Comparison of ENCODE assay signal across 2 cellular contexts in the genomic region with DNA sequence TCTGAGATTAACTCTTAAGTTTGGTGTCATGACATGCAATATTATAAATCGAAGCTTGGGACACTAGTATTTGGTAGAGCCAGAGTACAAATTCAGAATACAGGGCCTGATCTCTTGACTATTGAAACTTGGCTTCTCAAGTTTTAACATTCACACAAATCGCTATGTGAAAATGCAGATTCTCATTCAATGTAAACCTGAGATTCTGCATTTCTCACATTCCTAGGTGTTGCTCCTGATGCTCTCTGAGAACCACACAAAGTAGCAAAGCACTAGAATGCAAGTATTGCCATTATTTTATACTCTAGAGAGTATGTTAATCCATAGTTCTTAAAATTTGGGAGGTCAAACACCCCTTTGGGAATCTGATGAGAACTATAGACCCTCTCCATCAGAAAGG.
TF ChIP-seq lines count a peak whose summit lies in the region.

No MANE protein-coding gene starts in this region.

TF ChIP-seq in GM23338, 12 proteins besides CTCF, POLR2A, EP300 and RAD21 (continued from another document):
- TF ChIP-seq, protein P1, sequence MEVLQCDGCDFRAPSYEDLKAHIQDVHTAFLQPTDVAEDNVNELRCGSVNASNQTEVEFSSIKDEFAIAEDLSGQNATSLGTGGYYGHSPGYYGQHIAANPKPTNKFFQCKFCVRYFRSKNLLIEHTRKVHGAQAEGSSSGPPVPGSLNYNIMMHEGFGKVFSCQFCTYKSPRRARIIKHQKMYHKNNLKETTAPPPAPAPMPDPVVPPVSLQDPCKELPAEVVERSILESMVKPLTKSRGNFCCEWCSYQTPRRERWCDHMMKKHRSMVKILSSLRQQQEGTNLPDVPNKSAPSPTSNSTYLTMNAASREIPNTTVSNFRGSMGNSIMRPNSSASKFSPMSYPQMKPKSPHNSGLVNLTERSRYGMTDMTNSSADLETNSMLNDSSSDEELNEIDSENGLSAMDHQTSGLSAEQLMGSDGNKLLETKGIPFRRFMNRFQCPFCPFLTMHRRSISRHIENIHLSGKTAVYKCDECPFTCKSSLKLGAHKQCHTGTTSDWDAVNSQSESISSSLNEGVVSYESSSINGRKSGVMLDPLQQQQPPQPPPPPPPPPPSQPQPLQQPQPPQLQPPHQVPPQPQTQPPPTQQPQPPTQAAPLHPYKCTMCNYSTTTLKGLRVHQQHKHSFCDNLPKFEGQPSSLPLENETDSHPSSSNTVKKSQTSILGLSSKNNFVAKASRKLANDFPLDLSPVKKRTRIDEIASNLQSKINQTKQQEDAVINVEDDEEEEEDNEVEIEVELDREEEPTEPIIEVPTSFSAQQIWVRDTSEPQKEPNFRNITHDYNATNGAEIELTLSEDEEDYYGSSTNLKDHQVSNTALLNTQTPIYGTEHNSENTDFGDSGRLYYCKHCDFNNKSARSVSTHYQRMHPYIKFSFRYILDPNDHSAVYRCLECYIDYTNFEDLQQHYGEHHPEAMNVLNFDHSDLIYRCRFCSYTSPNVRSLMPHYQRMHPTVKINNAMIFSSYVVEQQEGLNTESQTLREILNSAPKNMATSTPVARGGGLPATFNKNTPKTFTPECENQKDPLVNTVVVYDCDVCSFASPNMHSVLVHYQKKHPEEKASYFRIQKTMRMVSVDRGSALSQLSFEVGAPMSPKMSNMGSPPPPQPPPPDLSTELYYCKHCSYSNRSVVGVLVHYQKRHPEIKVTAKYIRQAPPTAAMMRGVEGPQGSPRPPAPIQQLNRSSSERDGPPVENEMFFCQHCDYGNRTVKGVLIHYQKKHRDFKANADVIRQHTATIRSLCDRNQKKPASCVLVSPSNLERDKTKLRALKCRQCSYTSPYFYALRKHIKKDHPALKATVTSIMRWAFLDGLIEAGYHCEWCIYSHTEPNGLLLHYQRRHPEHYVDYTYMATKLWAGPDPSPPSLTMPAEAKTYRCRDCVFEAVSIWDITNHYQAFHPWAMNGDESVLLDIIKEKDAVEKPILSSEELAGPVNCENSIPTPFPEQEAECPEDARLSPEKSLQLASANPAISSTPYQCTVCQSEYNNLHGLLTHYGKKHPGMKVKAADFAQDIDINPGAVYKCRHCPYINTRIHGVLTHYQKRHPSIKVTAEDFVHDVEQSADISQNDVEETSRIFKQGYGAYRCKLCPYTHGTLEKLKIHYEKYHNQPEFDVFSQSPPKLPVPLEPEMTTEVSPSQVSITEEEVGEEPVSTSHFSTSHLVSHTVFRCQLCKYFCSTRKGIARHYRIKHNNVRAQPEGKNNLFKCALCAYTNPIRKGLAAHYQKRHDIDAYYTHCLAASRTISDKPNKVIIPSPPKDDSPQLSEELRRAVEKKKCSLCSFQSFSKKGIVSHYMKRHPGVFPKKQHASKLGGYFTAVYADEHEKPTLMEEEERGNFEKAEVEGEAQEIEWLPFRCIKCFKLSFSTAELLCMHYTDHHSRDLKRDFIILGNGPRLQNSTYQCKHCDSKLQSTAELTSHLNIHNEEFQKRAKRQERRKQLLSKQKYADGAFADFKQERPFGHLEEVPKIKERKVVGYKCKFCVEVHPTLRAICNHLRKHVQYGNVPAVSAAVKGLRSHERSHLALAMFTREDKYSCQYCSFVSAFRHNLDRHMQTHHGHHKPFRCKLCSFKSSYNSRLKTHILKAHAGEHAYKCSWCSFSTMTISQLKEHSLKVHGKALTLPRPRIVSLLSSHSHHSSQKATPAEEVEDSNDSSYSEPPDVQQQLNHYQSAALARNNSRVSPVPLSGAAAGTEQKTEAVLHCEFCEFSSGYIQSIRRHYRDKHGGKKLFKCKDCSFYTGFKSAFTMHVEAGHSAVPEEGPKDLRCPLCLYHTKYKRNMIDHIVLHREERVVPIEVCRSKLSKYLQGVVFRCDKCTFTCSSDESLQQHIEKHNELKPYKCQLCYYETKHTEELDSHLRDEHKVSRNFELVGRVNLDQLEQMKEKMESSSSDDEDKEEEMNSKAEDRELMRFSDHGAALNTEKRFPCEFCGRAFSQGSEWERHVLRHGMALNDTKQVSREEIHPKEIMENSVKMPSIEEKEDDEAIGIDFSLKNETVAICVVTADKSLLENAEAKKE (CRISPR knock-in tag; IDR thresholded peaks at IDR 0.05): 0 out of 2 replicates have a peak, but pooled peaks have one; percentile 17

TF ChIP-seq in WTC11, 78 proteins besides CTCF, POLR2A, EP300 and RAD21 (continued from another document):
- TF ChIP-seq, protein P2, sequence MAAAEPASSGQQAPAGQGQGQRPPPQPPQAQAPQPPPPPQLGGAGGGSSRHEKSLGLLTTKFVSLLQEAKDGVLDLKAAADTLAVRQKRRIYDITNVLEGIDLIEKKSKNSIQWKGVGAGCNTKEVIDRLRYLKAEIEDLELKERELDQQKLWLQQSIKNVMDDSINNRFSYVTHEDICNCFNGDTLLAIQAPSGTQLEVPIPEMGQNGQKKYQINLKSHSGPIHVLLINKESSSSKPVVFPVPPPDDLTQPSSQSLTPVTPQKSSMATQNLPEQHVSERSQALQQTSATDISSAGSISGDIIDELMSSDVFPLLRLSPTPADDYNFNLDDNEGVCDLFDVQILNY (CRISPR knock-in tag; IDR thresholded peaks at IDR 0.05): no peak
- TF ChIP-seq FOXP1 (CRISPR knock-in tag; IDR thresholded peaks at IDR 0.05; ENCODE audit: borderline replicate concordance): no peak
- TF ChIP-seq, protein P3, sequence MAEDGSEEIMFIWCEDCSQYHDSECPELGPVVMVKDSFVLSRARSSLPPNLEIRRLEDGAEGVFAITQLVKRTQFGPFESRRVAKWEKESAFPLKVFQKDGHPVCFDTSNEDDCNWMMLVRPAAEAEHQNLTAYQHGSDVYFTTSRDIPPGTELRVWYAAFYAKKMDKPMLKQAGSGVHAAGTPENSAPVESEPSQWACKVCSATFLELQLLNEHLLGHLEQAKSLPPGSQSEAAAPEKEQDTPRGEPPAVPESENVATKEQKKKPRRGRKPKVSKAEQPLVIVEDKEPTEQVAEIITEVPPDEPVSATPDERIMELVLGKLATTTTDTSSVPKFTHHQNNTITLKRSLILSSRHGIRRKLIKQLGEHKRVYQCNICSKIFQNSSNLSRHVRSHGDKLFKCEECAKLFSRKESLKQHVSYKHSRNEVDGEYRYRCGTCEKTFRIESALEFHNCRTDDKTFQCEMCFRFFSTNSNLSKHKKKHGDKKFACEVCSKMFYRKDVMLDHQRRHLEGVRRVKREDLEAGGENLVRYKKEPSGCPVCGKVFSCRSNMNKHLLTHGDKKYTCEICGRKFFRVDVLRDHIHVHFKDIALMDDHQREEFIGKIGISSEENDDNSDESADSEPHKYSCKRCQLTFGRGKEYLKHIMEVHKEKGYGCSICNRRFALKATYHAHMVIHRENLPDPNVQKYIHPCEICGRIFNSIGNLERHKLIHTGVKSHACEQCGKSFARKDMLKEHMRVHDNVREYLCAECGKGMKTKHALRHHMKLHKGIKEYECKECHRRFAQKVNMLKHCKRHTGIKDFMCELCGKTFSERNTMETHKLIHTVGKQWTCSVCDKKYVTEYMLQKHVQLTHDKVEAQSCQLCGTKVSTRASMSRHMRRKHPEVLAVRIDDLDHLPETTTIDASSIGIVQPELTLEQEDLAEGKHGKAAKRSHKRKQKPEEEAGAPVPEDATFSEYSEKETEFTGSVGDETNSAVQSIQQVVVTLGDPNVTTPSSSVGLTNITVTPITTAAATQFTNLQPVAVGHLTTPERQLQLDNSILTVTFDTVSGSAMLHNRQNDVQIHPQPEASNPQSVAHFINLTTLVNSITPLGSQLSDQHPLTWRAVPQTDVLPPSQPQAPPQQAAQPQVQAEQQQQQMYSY (CRISPR knock-in tag; IDR thresholded peaks at IDR 0.05): no peak
- TF ChIP-seq NR1H2 (CRISPR knock-in tag; IDR thresholded peaks at IDR 0.05): no peak
- TF ChIP-seq ELF4 (CRISPR knock-in tag; IDR thresholded peaks at IDR 0.05; ENCODE audit: low read depth): no peak
